Comparison of ENCODE assay signal across 8 cellular contexts in genomic region chr19:44988896-44989563, GRCh38. TPM values are rescaled to one million over a fixed set of nuclear protein-coding genes. Genes with fewer than 3 reads are reported as not detected.
DNase-seq lines count a peak whose midpoint lies in the region; ATAC-seq, FAIRE-seq and TF ChIP-seq lines count a peak whose summit lies in the region.

No MANE protein-coding gene starts in this region.

- H3K36me3 ChIP-seq in PC-3 (ENCODE audit: low read depth, low read length) (peaks cover 7% of the 10 kb centered on the region; the same call in 1 of the 2 replicates), upper lobe of right lung (peaks cover 77% of the 10 kb centered on the region)

- H3K9me2 ChIP-seq in PC-3 (replicated peaks; ENCODE audit: low read length), result no peaks in the 10 kb centered on the region

- H3F3A ChIP-seq in PC-3 (ENCODE audit: low read length, unreplicated experiment), result no peaks in the 10 kb centered on the region

- H3K27ac ChIP-seq in PC-3 (ENCODE audit: low read length) (no peak overlapping the region), upper lobe of right lung (no peak overlapping the region)

- ATAC-seq in PC-3 (no peak; the same call in 1 of the 2 replicates), upper lobe of right lung (peak; percentile 63), HG02759 (IDR thresholded peaks at IDR 0.05; ENCODE audit: unreplicated experiment) (no peak)

- intact Hi-C loops in PC-3 (cut with micrococcal nuclease) (no loop called here), posterior cingulate gyrus (cut with DNase I) (no loop called here), upper lobe of right lung (cut with DNase I) (no loop called here)

- peak; percentile 64 for TF ChIP-seq CTCF in AG09319 (IDR thresholded peaks at IDR 0.05; ENCODE audit: low read depth, low read length)
- peak; percentile 57 for TF ChIP-seq CTCF in PC-3 (conservative IDR thresholded peaks at IDR 0.05; ENCODE audit: low read depth, low read length)
- TF ChIP-seq CTCF in foreskin fibroblast (IDR thresholded peaks at IDR 0.05; ENCODE audit: low read depth, low read length), result peak; percentile 52
- TF ChIP-seq CTCF in upper lobe of right lung (IDR thresholded peaks at IDR 0.05), result peak; percentile 38

- H4K20me1 ChIP-seq in PC-3 (ENCODE audit: low read length), result no peaks in the 10 kb centered on the region

- H2AFZ ChIP-seq in PC-3 (ENCODE audit: low read length), result no peak overlapping the region

- H3K4me1 ChIP-seq in PC-3 (ENCODE audit: insufficient read depth, low read length) (no peaks in the 10 kb centered on the region), upper lobe of right lung (no peaks in the 10 kb centered on the region)

- BruUV-seq in PC-3 (replicated peaks; lab: Mats Ljungman, UMichigan), result no TSS peak

- POLR2A ChIA-PET in PC-3 (lab: Charles Lee; ENCODE audit: unreplicated experiment), result no interaction called here

- no peak overlapping the region for H3K4me3 ChIP-seq in PC-3 (ENCODE audit: low read length)
- no peak overlapping the region for H3K4me3 ChIP-seq in foreskin fibroblast (ENCODE audit: low read depth in 1 of 2, low read length in 2 of 2)
- no peak overlapping the region for H3K4me3 ChIP-seq in upper lobe of right lung

- CTCF ChIA-PET in PC-3 (lab: Charles Lee), result no interaction called here

- no peaks in the 10 kb centered on the region for H3K79me2 ChIP-seq in PC-3 (ENCODE audit: low read length)

- H3K9me3 ChIP-seq in PC-3 (ENCODE audit: low read length) (no peaks in the 10 kb centered on the region), upper lobe of right lung (no peaks in the 10 kb centered on the region)

- H3K4me2 ChIP-seq in PC-3 (ENCODE audit: low read length), result no peak overlapping the region

- H3K9ac ChIP-seq in PC-3 (ENCODE audit: low read length), result no peak overlapping the region

- FAIRE-seq in GM19239 (lab: Jason Lieb, UNC), result peak; percentile 73

- H3K27me3 ChIP-seq in PC-3 (ENCODE audit: low read length) (no peaks in the 10 kb centered on the region), upper lobe of right lung (no peaks in the 10 kb centered on the region)

- DNase-seq in AG09319 (ENCODE audit: extremely low read depth, low read depth), result peak; percentile 14
- DNase-seq in GM19239 (ENCODE audit: insufficient read length, low spot score), result peak; percentile 83
- peak; percentile 52 for DNase-seq in PC-3
- DNase-seq in activated T-helper 1 cell treated with anti-CD3 and anti-CD28 coated beads, Interleukin-2, amount 50 U/mL, for 16 hours (ENCODE audit: low read depth in 1 of 2, low spot score in 1 of 2), result peak; percentile 31 to 43
- DNase-seq in foreskin fibroblast, result peak; percentile 35 to 80
- DNase-seq in posterior cingulate gyrus, result peak in 8 of 10 donors; percentile 42 to 93 (median 58)
- peak; percentile 78 for DNase-seq in upper lobe of right lung

RNA-seq across cellular contexts. Expression of gene RELB, which starts 12.2 kb away (rescaled TPM):
- total RNA-seq in PC-3 (2014; rRNA removed) (4.8 and 15.2 TPM in 2 replicates), upper lobe of right lung (17.5 TPM)

RNA-seq across cellular contexts. Expression of gene CLPTM1, which starts 33.9 kb away (rescaled TPM):
- 44.9 and 61.3 TPM in 2 replicates for total RNA-seq in PC-3 (2014; rRNA removed)
- 103 TPM for total RNA-seq in upper lobe of right lung

RNA-seq across cellular contexts. Expression of gene APOC2, which starts 43.2 kb away (rescaled TPM):
- total RNA-seq in PC-3 (2014; rRNA removed) (not detected in 2 replicates), upper lobe of right lung (33.9 TPM)

RNA-seq across cellular contexts. Expression of gene APOC4, which starts 47.0 kb away (rescaled TPM):
- not detected in 2 replicates for total RNA-seq in PC-3 (2014; rRNA removed)
- not detected for total RNA-seq in upper lobe of right lung

RNA-seq across cellular contexts. Expression of gene CLASRP, which starts 49.8 kb away (rescaled TPM):
- total RNA-seq in PC-3 (2014; rRNA removed) (32.3 and 38.9 TPM in 2 replicates), upper lobe of right lung (83.7 TPM)

Comparison
In these comparisons a context has a peak if more than half of its experiments do, and no peak if none do; other contexts are left out.
1. DNase-seq: peak in every context shown above with its lines; median percentile 83 in GM19239; 78 in upper lobe of right lung; 58 in posterior cingulate gyrus; 58 in foreskin fibroblast; 52 in PC-3; 37 in activated T-helper 1 cell treated with anti-CD3 and anti-CD28 coated beads, Interleukin-2, amount 50 U/mL, for 16 hours; 14 in AG09319.
2. RNA of gene APOC2, which starts 43.2 kb away (total RNA-seq): 33.9 TPM in upper lobe of right lung (single experiment); not detected in PC-3; every median in the first group is over 10 times any median in the second.
3. Peak in every context shown above with its lines, with median percentiles within 50 percentile points of each other: CTCF ChIP-seq.